30 cellular contexts compared by ENCODE assay signal in genomic region chr7:150829426-150829825, GRCh38. TPM values are rescaled to one million over a fixed set of nuclear protein-coding genes. Genes with fewer than 3 reads are reported as not detected.
"Had no signal": no experiment of that assay in that cellular context is flagged by ENCODE, and none has a peak within 500 bp of the region (broad histone marks: within the 10 kb centered on the region; RNA-seq: fewer than 3 reads in every experiment).

No MANE protein-coding gene starts in this region.

- H3K4me1 ChIP-seq: testis, uterus had no signal

- H3K27me3 Mint-ChIP-seq: progenitor cell of endocrine pancreas had no signal

- H3K4me3 Mint-ChIP-seq: activated CD8-positive, alpha-beta memory T cell treated with anti-CD3 and anti-CD28 coated beads, Interleukin-2, amount 10 ng/mL, durations not matched to agents 7 days and 5 days; activated CD8-positive, alpha-beta T cell treated with anti-CD3 and anti-CD28 coated beads, Interleukin-2, amount 10 ng/mL, durations not matched to agents 7 days and 5 days; activated naive CD4-positive, alpha-beta T cell treated with anti-CD3 and anti-CD28 coated beads, Interleukin-2, amount 50 U/mL, for 24 hours; activated naive CD8-positive, alpha-beta T cell treated with anti-CD3 and anti-CD28 coated beads, Interleukin-2, amount 50 U/mL, for 24 hours; nephron; T-helper 1 cell treated with Interleukin-12 subunit alpha and Interleukin-12 subunit beta and Interleukin-4 antibody, amounts not matched to agents 30 μg/mL and 1 μg/mL, for 36 hours had no signal

- H3K27ac ChIP-seq: left ventricle myocardium inferior, neutrophil, ovary, right lobe of liver, testis, uterus had no signal

- DNase-seq: activated CD4-positive, alpha-beta T cell treated with anti-CD3 and anti-CD28 coated beads, Interleukin-2, amount 50 U/mL, for 1 hour; activated CD4-positive, CD25-positive, alpha-beta regulatory T cell treated with anti-CD3 and anti-CD28 coated beads, Interleukin-2, amount 50 U/mL, for 72 hours; activated CD8-positive, alpha-beta memory T cell treated with anti-CD3 and anti-CD28 coated beads, Interleukin-2, amount 10 ng/mL, durations not matched to agents 7 days and 5 days; activated CD8-positive, alpha-beta T cell treated with anti-CD3 and anti-CD28 coated beads, Interleukin-2, amount 10 ng/mL, durations not matched to agents 7 days and 5 days; activated naive CD8-positive, alpha-beta T cell treated with anti-CD3 and anti-CD28 coated beads, Interleukin-2, amount 50 U/mL, for 24 hours; activated T-cell treated with anti-CD3 and anti-CD28 coated beads, Interleukin-2, amount 50 U/mL, for 48 hours; amygdala; central memory CD4-positive, alpha-beta T cell; foreskin melanocyte; left ventricle myocardium inferior; mesendoderm; mucosa of descending colon; ovary; right lobe of liver; stimulated activated CD4-positive, alpha-beta T cell treated with anti-CD3 and anti-CD28 coated beads, Interleukin-12 subunit alpha, Interleukin-12 subunit beta, amount 100 ng/mL, for 4 hours; stimulated activated CD4-positive, alpha-beta T cell treated with anti-CD3 and anti-CD28 coated beads, Interleukin-4, amount 100 ng/mL, for 1 hour; stimulated activated naive CD8-positive, alpha-beta T cell treated with anti-CD3 and anti-CD28 coated beads, Interleukin-15, Interleukin-2, amounts not matched to agents 100 U/mL and 50 U/mL, for 24 hours; T-helper 9 cell; testis; transverse colon; uterus had no signal

- H3K4me3 ChIP-seq: left ventricle myocardium inferior, lung, mucosa of descending colon, ovary, right lobe of liver, testis, transverse colon, uterus had no signal

- H3K36me3 Mint-ChIP-seq: activated CD8-positive, alpha-beta memory T cell treated with anti-CD3 and anti-CD28 coated beads, Interleukin-2, amount 10 ng/mL, durations not matched to agents 7 days and 5 days; activated naive CD4-positive, alpha-beta T cell treated with anti-CD3 and anti-CD28 coated beads, Interleukin-2, amount 50 U/mL, for 24 hours had no signal

- H3K9me3 Mint-ChIP-seq: activated naive CD4-positive, alpha-beta T cell treated with anti-CD3 and anti-CD28 coated beads, Interleukin-2, amount 50 U/mL, for 24 hours; activated naive CD8-positive, alpha-beta T cell treated with anti-CD3 and anti-CD28 coated beads, Interleukin-2, amount 50 U/mL, for 24 hours; activated T-helper 2 cell treated with anti-CD3 and anti-CD28 coated beads, Interferon-gamma antibody, Interleukin-2, Interleukin-4, amounts not matched to agents 10 μg/mL and 5 μg/mL and 100 μg/mL, durations not matched to agents 14 hours and 24 hours and 36 hours; T-helper 1 cell treated with Interleukin-12 subunit alpha and Interleukin-12 subunit beta and Interleukin-4 antibody, amounts not matched to agents 30 μg/mL and 1 μg/mL, for 36 hours had no signal

- H3K36me3 ChIP-seq: left ventricle myocardium inferior, neutrophil, ovary, right lobe of liver, transverse colon, uterus had no signal

- H3K27ac Mint-ChIP-seq: activated CD8-positive, alpha-beta memory T cell treated with anti-CD3 and anti-CD28 coated beads, Interleukin-2, amount 10 ng/mL, durations not matched to agents 7 days and 5 days; activated CD8-positive, alpha-beta T cell treated with anti-CD3 and anti-CD28 coated beads, Interleukin-2, amount 10 ng/mL, durations not matched to agents 7 days and 5 days; activated naive CD4-positive, alpha-beta T cell treated with anti-CD3 and anti-CD28 coated beads, Interleukin-2, amount 50 U/mL, for 24 hours; activated naive CD8-positive, alpha-beta T cell treated with anti-CD3 and anti-CD28 coated beads, Interleukin-2, amount 50 U/mL, for 24 hours; activated T-helper 2 cell treated with anti-CD3 and anti-CD28 coated beads, Interferon-gamma antibody, Interleukin-2, Interleukin-4, amounts not matched to agents 10 μg/mL and 5 μg/mL and 100 μg/mL, durations not matched to agents 14 hours and 24 hours and 36 hours; nephron; progenitor cell of endocrine pancreas; T-helper 1 cell treated with Interleukin-12 subunit alpha and Interleukin-12 subunit beta and Interleukin-4 antibody, amounts not matched to agents 30 μg/mL and 1 μg/mL, for 36 hours had no signal

- ATAC-seq: activated CD8-positive, alpha-beta memory T cell treated with anti-CD3 and anti-CD28 coated beads, Interleukin-2, amount 10 ng/mL, durations not matched to agents 7 days and 5 days; activated CD8-positive, alpha-beta T cell treated with anti-CD3 and anti-CD28 coated beads, Interleukin-2, amount 10 ng/mL, durations not matched to agents 7 days and 5 days; activated naive CD8-positive, alpha-beta T cell treated with anti-CD3 and anti-CD28 coated beads, Interleukin-2, amount 50 U/mL, for 24 hours; mucosa of descending colon; stimulated activated naive CD8-positive, alpha-beta T cell treated with anti-CD3 and anti-CD28 coated beads, Interleukin-15, Interleukin-2, amounts not matched to agents 100 U/mL and 50 U/mL, for 24 hours had no signal

- H3K9me3 ChIP-seq: left ventricle myocardium inferior, mucosa of descending colon, neutrophil, ovary, right lobe of liver, testis, transverse colon, uterus had no signal

- H3K27me3 ChIP-seq: ovary, right lobe of liver, testis, transverse colon, uterus had no signal

- H3K4me1 Mint-ChIP-seq: activated CD8-positive, alpha-beta memory T cell treated with anti-CD3 and anti-CD28 coated beads, Interleukin-2, amount 10 ng/mL, durations not matched to agents 7 days and 5 days; activated naive CD4-positive, alpha-beta T cell treated with anti-CD3 and anti-CD28 coated beads, Interleukin-2, amount 50 U/mL, for 24 hours; activated naive CD8-positive, alpha-beta T cell treated with anti-CD3 and anti-CD28 coated beads, Interleukin-2, amount 50 U/mL, for 24 hours; nephron had no signal

RNA-seq across cellular contexts. Expression of gene AOC1, which starts 22.9 kb away (rescaled TPM):
- total RNA-seq: activated CD8-positive, alpha-beta memory T cell treated with anti-CD3 and anti-CD28 coated beads, Interleukin-2, amount 10 ng/mL, durations not matched to agents 7 days and 5 days; activated CD8-positive, alpha-beta T cell treated with anti-CD3 and anti-CD28 coated beads, Interleukin-2, amount 10 ng/mL, durations not matched to agents 7 days and 5 days; endothelial cell of umbilical vein; glomerular endothelial cell had no signal
- polyA plus RNA-seq: endothelial cell of umbilical vein, ovary had no signal

RNA-seq across cellular contexts. Expression of gene TMEM176A, which starts 28.9 kb away (rescaled TPM):
- total RNA-seq: activated CD8-positive, alpha-beta memory T cell treated with anti-CD3 and anti-CD28 coated beads, Interleukin-2, amount 10 ng/mL, durations not matched to agents 7 days and 5 days; activated CD8-positive, alpha-beta T cell treated with anti-CD3 and anti-CD28 coated beads, Interleukin-2, amount 10 ng/mL, durations not matched to agents 7 days and 5 days; activated T-helper 2 cell treated with anti-CD3 and anti-CD28 coated beads, Interferon-gamma antibody, Interleukin-2, Interleukin-4, amounts not matched to agents 10 μg/mL and 5 μg/mL and 100 μg/mL, durations not matched to agents 14 hours and 24 hours and 36 hours; endothelial cell of umbilical vein; glomerular endothelial cell had no signal
- polyA plus RNA-seq: endothelial cell of umbilical vein had no signal

RNA-seq across cellular contexts. Expression of gene TMEM176B, which starts 29.3 kb away (rescaled TPM):
- total RNA-seq: activated CD8-positive, alpha-beta memory T cell treated with anti-CD3 and anti-CD28 coated beads, Interleukin-2, amount 10 ng/mL, durations not matched to agents 7 days and 5 days; activated CD8-positive, alpha-beta T cell treated with anti-CD3 and anti-CD28 coated beads, Interleukin-2, amount 10 ng/mL, durations not matched to agents 7 days and 5 days; endothelial cell of umbilical vein; glomerular endothelial cell had no signal
